In the genomic region with DNA sequence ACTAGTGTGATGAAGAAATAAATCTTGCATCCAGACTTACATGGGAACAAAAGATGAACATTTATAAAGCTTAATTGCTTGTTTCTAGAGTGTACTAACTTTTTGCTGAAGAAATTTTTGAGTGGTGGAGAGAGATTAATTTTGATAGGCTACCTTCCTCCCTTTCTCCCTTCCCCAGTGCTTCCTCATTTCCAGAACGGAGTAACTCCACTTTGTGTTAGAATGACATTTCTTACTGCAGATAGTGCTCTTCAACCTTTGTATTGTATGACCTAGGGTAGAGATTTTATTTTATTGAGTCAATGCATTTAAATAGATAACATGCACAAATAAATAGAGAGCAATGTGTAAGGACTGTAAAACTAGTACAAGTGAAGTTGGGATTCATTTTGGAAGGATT, we compare ENCODE assay signal across 8 cellular contexts. TPM values are rescaled to one million over a fixed set of nuclear protein-coding genes. Genes with fewer than 3 reads are reported as not detected.
DNase-seq lines count a peak whose midpoint lies in the region; ATAC-seq and TF ChIP-seq lines count a peak whose summit lies in the region.

No MANE protein-coding gene starts in this region.

- peak overlapping the region; percentile 83 for H3K4me2 ChIP-seq in OCI-LY1 (ENCODE audit: low read length)

- peak overlapping the region; percentile 87 for H3K4me3 ChIP-seq in GM12875 (ENCODE audit: low read depth, low read length)
- peak overlapping the region; percentile 93 for H3K4me3 ChIP-seq in OCI-LY1 (ENCODE audit: low read depth, low read length, poor library complexity, severe bottlenecking)
- H3K4me3 ChIP-seq in endodermal cell (ENCODE audit: low read length): peak overlapping the region; percentile 99
- H3K4me3 ChIP-seq in rectal smooth muscle tissue (ENCODE audit: low read length): peak overlapping the region; percentile 81

- H3F3A ChIP-seq in OCI-LY1 (ENCODE audit: insufficient read depth, low read length): no peaks in the 10 kb centered on the region

- no CpG with 5 or more reads among the region's 1 CpG for WGBS in endodermal cell (ENCODE audit: insufficient coverage in 1 of 2, insufficient read length in 1 of 2), 2 experiments

- ATAC-seq in GM18502 (IDR thresholded peaks at IDR 0.05; ENCODE audit: poor library complexity, unreplicated experiment): no peak
- ATAC-seq in GM18511 (IDR thresholded peaks at IDR 0.05; ENCODE audit: unreplicated experiment): no peak

- no peaks in the 10 kb centered on the region for H3K27me3 ChIP-seq in OCI-LY1 (ENCODE audit: insufficient read depth, low read length)
- H3K27me3 ChIP-seq in endodermal cell (ENCODE audit: control insufficient read depth, insufficient read depth, low read length, poor library complexity, severe bottlenecking): no peaks in the 10 kb centered on the region
- no peaks in the 10 kb centered on the region for H3K27me3 ChIP-seq in rectal smooth muscle tissue (ENCODE audit: control insufficient read depth, insufficient read depth, low read length)

- H3K36me3 ChIP-seq in OCI-LY1 (ENCODE audit: insufficient read depth, low read length): peaks cover 23% of the 10 kb centered on the region; the same call in 1 of the 2 replicates
- peaks cover 9% of the 10 kb centered on the region for H3K36me3 ChIP-seq in endodermal cell (ENCODE audit: control insufficient read depth, insufficient read depth, low read length)
- H3K36me3 ChIP-seq in rectal smooth muscle tissue (ENCODE audit: control insufficient read depth, insufficient read depth, low read length): no peaks in the 10 kb centered on the region

- no peaks in the 10 kb centered on the region for H3K9me3 Mint-ChIP-seq in endodermal cell

- TF ChIP-seq CTCF in GM12875 (IDR thresholded peaks at IDR 0.05; ENCODE audit: borderline replicate concordance, insufficient read depth, low read depth, low read length): no peak
- no peak for TF ChIP-seq CTCF in OCI-LY1 (IDR thresholded peaks at IDR 0.05; ENCODE audit: low read length)
- no peak for TF ChIP-seq CTCF in endodermal cell (conservative IDR thresholded peaks at IDR 0.05)

- H3K27ac ChIP-seq in OCI-LY1 (ENCODE audit: low read depth, low read length, poor library complexity, severe bottlenecking) (peak overlapping the region; percentile 58), endodermal cell (ENCODE audit: low read depth, low read length) (no peak overlapping the region), rectal smooth muscle tissue (ENCODE audit: low read depth, low read length) (no peak overlapping the region)

- H3K9me3 ChIP-seq in OCI-LY1 (ENCODE audit: low read length) (no peaks in the 10 kb centered on the region), endodermal cell (ENCODE audit: control insufficient read depth, low read length) (no peaks in the 10 kb centered on the region)

- no peaks in the 10 kb centered on the region for H3K9me2 ChIP-seq in OCI-LY1 (ENCODE audit: low read depth, low read length)

- DNase-seq in endodermal cell (no peak), DMS153 (lab: John Stamatoyannopoulos, UW) (no peak), NCI-H146 (lab: John Stamatoyannopoulos, UW) (no peak)

- peaks cover 62% of the 10 kb centered on the region for H3K79me2 ChIP-seq in OCI-LY1 (ENCODE audit: insufficient read depth, low read length)

- peaks cover 15% of the 10 kb centered on the region for H3K36me3 Mint-ChIP-seq in endodermal cell (ENCODE audit: low read depth)

- H3K27ac Mint-ChIP-seq in endodermal cell: peak overlapping the region; percentile 89

- H3K9ac ChIP-seq in OCI-LY1 (ENCODE audit: low read length) (peak overlapping the region; percentile 98), endodermal cell (ENCODE audit: extremely low read depth, low read length, poor library complexity, severe bottlenecking) (peak overlapping the region; percentile 94), rectal smooth muscle tissue (ENCODE audit: low read length) (no peak overlapping the region)

- no peaks in the 10 kb centered on the region for H4K20me1 ChIP-seq in OCI-LY1 (ENCODE audit: insufficient read depth, low read length)

- no peaks in the 10 kb centered on the region for H3K27me3 Mint-ChIP-seq in endodermal cell (ENCODE audit: insufficient read depth)

- peaks cover 24% of the 10 kb centered on the region for H3K4me1 Mint-ChIP-seq in endodermal cell

- peak overlapping the region; percentile 81 for H3K4me3 Mint-ChIP-seq in endodermal cell

- H3K4me1 ChIP-seq in OCI-LY1 (ENCODE audit: insufficient read depth, low read length, severe bottlenecking): peaks cover 49% of the 10 kb centered on the region
- no peaks in the 10 kb centered on the region for H3K4me1 ChIP-seq in endodermal cell (ENCODE audit: control insufficient read depth, insufficient read depth, low read length)
- H3K4me1 ChIP-seq in rectal smooth muscle tissue (ENCODE audit: control insufficient read depth, insufficient read depth, low read length): peaks cover 16% of the 10 kb centered on the region

- no peak overlapping the region for H2AFZ ChIP-seq in OCI-LY1 (ENCODE audit: low read length)

RNA-seq across cellular contexts. Expression of gene ATP1B3, which starts 1.9 kb away (rescaled TPM):
- total RNA-seq in endodermal cell: 100 to 1,000 TPM; 182 to 194 TPM
- 157 TPM for polyA plus RNA-seq in endodermal cell (2013, experiment 1 of 2)
- polyA plus RNA-seq in endodermal cell (2013, experiment 2 of 2): 142 TPM
